Comparison of ENCODE assay signal across 1 cellular context in genomic region chr16:89555780-89556179, GRCh38.
TF ChIP-seq lines count a peak whose summit lies in the region.

No MANE protein-coding gene starts in this region.

TF ChIP-seq in SK-N-SH treated with all-trans-retinoic acid at 6 μM for 48 hours, 23 proteins besides CTCF, POLR2A, EP300 and RAD21 (continued from another document):
- no peak for TF ChIP-seq TSHZ2 (CRISPR knock-in tag; IDR thresholded peaks at IDR 0.05)
- TF ChIP-seq ZNF70 (CRISPR knock-in tag; IDR thresholded peaks at IDR 0.05), result no peak
- no peak for TF ChIP-seq ZFP3 (CRISPR knock-in tag; IDR thresholded peaks at IDR 0.05)
- no peak for TF ChIP-seq SNAI2 (CRISPR knock-in tag; IDR thresholded peaks at IDR 0.05)
- no peak for TF ChIP-seq TOX (CRISPR knock-in tag; IDR thresholded peaks at IDR 0.05; ENCODE audit: borderline replicate concordance)
- TF ChIP-seq TCF4 (CRISPR knock-in tag; IDR thresholded peaks at IDR 0.05; ENCODE audit: borderline replicate concordance), result no peak
- no peak for TF ChIP-seq ZC3H10 (CRISPR knock-in tag; IDR thresholded peaks at IDR 0.05)
- no peak for TF ChIP-seq ARNTL (CRISPR knock-in tag; IDR thresholded peaks at IDR 0.05; ENCODE audit: borderline replicate concordance, low read depth)
